19 cellular contexts compared by ENCODE assay signal in genomic region chr9:34442770-34443169, GRCh38. TPM values are rescaled to one million over a fixed set of nuclear protein-coding genes. Genes with fewer than 3 reads are reported as not detected.
"Had no signal": no experiment of that assay in that cellular context is flagged by ENCODE, and none has a peak within 500 bp of the region (broad histone marks: within the 10 kb centered on the region; RNA-seq: fewer than 3 reads in every experiment).

No MANE protein-coding gene starts in this region.

- H3K27ac ChIP-seq: RWPE1 had no signal

- DNase-seq: KBM-7, MV-4-11, NCI-H1048, NCI-H1105, NCI-H1436 treated with DMSO at 0.1 percent for 48 hours, NCI-H1694, NCI-H187 treated with DMSO at 0.1 percent for 48 hours, NCI-H2081, NCI-H2107, NCI-H2227 treated with DMSO at 0.1 percent for 48 hours, NCI-H524, NCI-H526 treated with DMSO at 0.1 percent for 48 hours, NCI-H748 treated with DMSO at 0.1 percent for 48 hours, SHP77 had no signal

- ATAC-seq: SK-N-SH treated with all-trans-retinoic acid at 6 μM for 48 hours had no signal

RNA-seq across cellular contexts. Expression of gene DNAI1, which starts 15.8 kb away (rescaled TPM):
- total RNA-seq: HT-29, LHCN-M2, MCF 10A had no signal
